ENCODE assay signal across 8 cellular contexts in genomic region chr5:143403607-143404415, GRCh38. TPM values are rescaled to one million over a fixed set of nuclear protein-coding genes. Genes with fewer than 3 reads are reported as not detected.
DNase-seq lines count a peak whose midpoint lies in the region; ATAC-seq and TF ChIP-seq lines count a peak whose summit lies in the region.

TSS of gene NR3C1 (minus strand) at chr5:143403686. CDS start at chr5:143400839, 2,847 bp downstream.

- H3K4me1 ChIP-seq in A673 (ENCODE audit: insufficient read depth, low read length, poor library complexity, severe bottlenecking): no peaks in the 10 kb centered on the region

- POLR2A ChIA-PET in A673 (lab: Charles Lee; ENCODE audit: low non-redundant PET): interaction anchor here (0.6 to 0.7 kb wide), 2 partner anchors 29 to 321 kb away, joined by 4 to 10 read pairs; no protein-coding TSS in a partner anchor
- POLR2A ChIA-PET in activated CD4-positive, alpha-beta T cell treated with anti-CD3 and anti-CD28 coated beads for 36 hours (lab: Charles Lee): interaction anchor here (0.7 to 2.7 kb wide), 5 partner anchors 30 to 445 kb away, joined by 3 to 14 read pairs (median 5); no protein-coding TSS in a partner anchor

- H3K36me3 ChIP-seq in A673 (ENCODE audit: insufficient read depth, low read length, poor library complexity, severe bottlenecking): no peaks in the 10 kb centered on the region

- TF ChIP-seq CTCF in A673 (conservative IDR thresholded peaks at IDR 0.05; ENCODE audit: low read depth, low read length): peak; percentile 33

- intact Hi-C loops in A673 (cut with micrococcal nuclease; ENCODE audit: unreplicated experiment) (loop anchor here (2.0 to 10.0 kb wide), 7 partner anchors 98 to 561 kb away; no protein-coding TSS in a partner anchor), left colon (cut with DNase I, micrococcal nuclease) (loop anchor here in 1 of 2 donors (10.0 kb wide), 1 partner anchor 479 kb away; no protein-coding TSS in a partner anchor)
- intact Hi-C loops in activated CD4-positive, alpha-beta T cell treated with anti-CD3 and anti-CD28 coated beads for 36 hours (cut with DNase I, micrococcal nuclease): loop anchor here (1.0 to 10.0 kb wide), 18 partner anchors 51 to 791 kb away; partner anchors contain the start of gene ARHGAP26 (in 1 of the 2)

- peaks cover 41% of the 10 kb centered on the region for H3K4me1 Mint-ChIP-seq in activated CD4-positive, alpha-beta T cell treated with anti-CD3 and anti-CD28 coated beads for 36 hours

- peaks cover 33% of the 10 kb centered on the region for H3K36me3 Mint-ChIP-seq in activated CD4-positive, alpha-beta T cell treated with anti-CD3 and anti-CD28 coated beads for 36 hours (ENCODE audit: low read depth)

- DNase-seq in A673 (ENCODE audit: low spot score): peak; percentile 87
- peak; percentile 72 for DNase-seq in NCI-H2227 (lab: John Stamatoyannopoulos, UW; ENCODE audit: unreplicated experiment)
- DNase-seq in activated CD4-positive, alpha-beta T cell treated with anti-CD3 and anti-CD28 coated beads for 36 hours: peak; percentile 89
- DNase-seq in left colon: peak; percentile 76 to 85
- peak; percentile 82 for DNase-seq in stimulated activated CD4-positive, alpha-beta T cell treated with anti-CD3 and anti-CD28 coated beads, Interleukin-1b, Interleukin-23, amount 100 ng/mL, for 48 hours

- peak within 1 kb of the TSS; percentile 97 for H3K27ac Mint-ChIP-seq in activated CD4-positive, alpha-beta T cell treated with anti-CD3 and anti-CD28 coated beads for 36 hours

- H3K27me3 Mint-ChIP-seq in activated CD4-positive, alpha-beta T cell treated with anti-CD3 and anti-CD28 coated beads for 36 hours: no peaks in the 10 kb centered on the region

- CTCF ChIA-PET in A673 (lab: Charles Lee): interaction anchor here (0.6 to 1.0 kb wide), 4 partner anchors 191 to 401 kb away, joined by 3 to 8 read pairs (median 4); no protein-coding TSS in a partner anchor
- CTCF ChIA-PET in activated CD4-positive, alpha-beta T cell treated with anti-CD3 and anti-CD28 coated beads for 36 hours (lab: Charles Lee): interaction anchor here (0.6 to 2.6 kb wide), 22 partner anchors 9 to 786 kb away, joined by 3 to 14 read pairs (median 4); no protein-coding TSS in a partner anchor

- no TSS peak for BruUV-seq in A673 (replicated peaks; lab: Mats Ljungman, UMichigan)

- H3K27me3 ChIP-seq in A673 (replicated peaks; ENCODE audit: insufficient read depth, low read depth, low read length, poor library complexity): no peaks in the 10 kb centered on the region

- peak within 1 kb of the TSS; percentile 78 for H3K4me3 ChIP-seq in A673 (ENCODE audit: low read depth, low read length, poor library complexity, severe bottlenecking)

- H3K9me3 Mint-ChIP-seq in activated CD4-positive, alpha-beta T cell treated with anti-CD3 and anti-CD28 coated beads for 36 hours (ENCODE audit: low read depth): peaks cover 3% of the 10 kb centered on the region

- peak within 1 kb of the TSS; percentile 91 for H3K4me3 Mint-ChIP-seq in activated CD4-positive, alpha-beta T cell treated with anti-CD3 and anti-CD28 coated beads for 36 hours

- H3K27ac ChIP-seq in A673 (ENCODE audit: low read depth, low read length, poor library complexity, severe bottlenecking) (peak within 1 kb of the TSS; percentile 92), cingulate gyrus (ENCODE audit: low read depth, low read length) (peak within 1 kb of the TSS; percentile 99)

- H3K9me3 ChIP-seq in A673 (ENCODE audit: low read depth, low read length, poor library complexity, severe bottlenecking): no peaks in the 10 kb centered on the region

- ATAC-seq in GM18502 (IDR thresholded peaks at IDR 0.05; ENCODE audit: poor library complexity, unreplicated experiment) (peak; percentile 63), HG02973 (IDR thresholded peaks at IDR 0.05; ENCODE audit: unreplicated experiment) (peak; percentile 58), left colon (peak; percentile 80)
- peak; percentile 58 for ATAC-seq in activated CD4-positive, alpha-beta T cell treated with anti-CD3 and anti-CD28 coated beads for 36 hours

RNA-seq across cellular contexts. Expression of gene NR3C1, which starts in this region (rescaled TPM):
- total RNA-seq in A673 (2021) (12.7 and 15.3 TPM in 2 replicates), left colon (10 to 100 TPM; 19.9 to 26.3 TPM)
- total RNA-seq in activated CD4-positive, alpha-beta T cell treated with anti-CD3 and anti-CD28 coated beads for 36 hours: 10 to 100 TPM; 47.1 to 53.9 TPM

Comparison
In these comparisons a context has a peak if more than half of its experiments do, and no peak if none do; other contexts are left out.
1. Peak in every context shown above with its lines: DNase-seq, ATAC-seq, H3K4me3 ChIP-seq and H3K27ac ChIP-seq.